In genomic region chr1:169610110-169610509, GRCh38 we compare ENCODE assay signal across 27 cellular contexts. TPM values are rescaled to one million over a fixed set of nuclear protein-coding genes. Genes with fewer than 3 reads are reported as not detected.
A peak's percentile ranks its signal among the peaks of the same experiment; 100 is the strongest.
DNase-seq lines count a peak whose midpoint lies in the region; ATAC-seq, FAIRE-seq and TF ChIP-seq lines count a peak whose summit lies in the region.
"Had no signal": no experiment of that assay in that cellular context is flagged by ENCODE, and none has a peak within 500 bp of the region (broad histone marks: within the 10 kb centered on the region; RNA-seq: fewer than 3 reads in every experiment).

No MANE protein-coding gene starts in this region.

- TF ChIP-seq RAD21 in SK-N-SH (IDR thresholded peaks at IDR 0.05; ENCODE audit: low read length): no peak
- no peak for TF ChIP-seq RAD21 in K562 (CRISPR knock-in tag; conservative IDR thresholded peaks at IDR 0.05 in 1 of 2, IDR thresholded peaks at IDR 0.05 in 1 of 2)

- no peaks in the 10 kb centered on the region for H3K9me3 Mint-ChIP-seq in activated CD8-positive, alpha-beta T cell treated with anti-CD3 and anti-CD28 coated beads for 36 hours
- no peaks in the 10 kb centered on the region for H3K9me3 Mint-ChIP-seq in progenitor cell of endocrine pancreas (ENCODE audit: low read depth)
- H3K9me3 Mint-ChIP-seq: GM23338; mesothelial cell of epicardium; natural killer cell treated with Interleukin-12 subunit alpha and Interleukin-12 subunit beta and Interleukin-15 and Interleukin-18, amount 100 ng/mL, for 72 hours had no signal

- H3K79me2 ChIP-seq in SK-N-SH (ENCODE audit: insufficient read depth): no peaks in the 10 kb centered on the region
- H3K79me2 ChIP-seq in K562 (ENCODE audit: control insufficient read depth, insufficient read depth, low read length): no peaks in the 10 kb centered on the region

- no peaks in the 10 kb centered on the region for H3K9me2 ChIP-seq in SK-N-SH

- no peaks in the 10 kb centered on the region for H3F3A ChIP-seq in SK-N-SH (replicated peaks; ENCODE audit: insufficient read depth)

- H3K36me3 ChIP-seq in SK-N-SH (replicated peaks in 1 of 2; ENCODE audit: control insufficient read depth in 1 of 2, insufficient read depth in 2 of 2, low read length in 1 of 2) (no peaks in the 10 kb centered on the region), K562 (ENCODE audit: control insufficient read depth, insufficient read depth, low read length) (no peaks in the 10 kb centered on the region), neutrophil (no peaks in the 10 kb centered on the region)
- H3K36me3 ChIP-seq: BE2C, cardiac muscle cell, upper lobe of right lung had no signal

- ATAC-seq in SK-N-SH treated with all-trans-retinoic acid at 6 μM for 48 hours (peak; percentile 45; the same call in 2 of the 3 replicates), K562 (peak; percentile 57; the same call in 1 of the 3 replicates), right cardiac atrium (peak; percentile 90 to 96)
- no peak for ATAC-seq in activated CD8-positive, alpha-beta T cell treated with anti-CD3 and anti-CD28 coated beads for 36 hours
- ATAC-seq: activated CD8-positive, alpha-beta T cell treated with anti-CD3 and anti-CD28 coated beads, Interleukin-2, amount 10 ng/mL, durations not matched to agents 7 days and 5 days; GM23338; natural killer cell treated with Interleukin-12 subunit alpha and Interleukin-12 subunit beta and Interleukin-15 and Interleukin-18, amount 100 ng/mL, for 72 hours; upper lobe of right lung had no signal

- H3K27me3 ChIP-seq in SK-N-SH (ENCODE audit: insufficient read depth) (peaks cover 70% of the 10 kb centered on the region), K562 (ENCODE audit: control insufficient read depth in 2 of 2, insufficient read depth in 2 of 2, low read length in 2 of 2) (peaks cover 2 to 7% of the 10 kb centered on the region in 2 experiments; a peak in 1 of 5 replicates), right cardiac atrium (ENCODE audit: control insufficient read depth, insufficient read depth) (no peaks in the 10 kb centered on the region), neutrophil (no peaks in the 10 kb centered on the region)

- no peak for FAIRE-seq in K562 (lab: Jason Lieb, UNC)
- FAIRE-seq: HTR-8/SVneo had no signal

- 5% methylated on average over 1 of the region's 1 CpG for WGBS in SK-N-SH (ENCODE audit: low lambda C conversion rate)
- 0% methylated on average over 1 of the region's 1 CpG for WGBS in K562 (ENCODE audit: insufficient coverage, low coverage, missing lambda C conversion rate)
- WGBS in right cardiac atrium: 23% methylated on average over 1 of the region's 1 CpG

- intact Hi-C loops in K562 (cut with micrococcal nuclease): no loop called here
- intact Hi-C loops in right cardiac atrium (cut with DNase I): no loop called here
- intact Hi-C loops in activated CD8-positive, alpha-beta T cell treated with anti-CD3 and anti-CD28 coated beads for 36 hours (cut with micrococcal nuclease): no loop called here

- TF ChIP-seq POLR2A in K562 (conservative IDR thresholded peaks at IDR 0.05): no peak

- H3K9ac ChIP-seq in SK-N-SH: no peak overlapping the region
- no peak overlapping the region for H3K9ac ChIP-seq in K562 (ENCODE audit: insufficient read depth in 1 of 2, low read depth in 2 of 2, low read length in 2 of 2)

- no peak for TF ChIP-seq CTCF in SK-N-SH (IDR thresholded peaks at IDR 0.05)
- no peak for TF ChIP-seq CTCF in K562 (IDR thresholded peaks at IDR 0.05 in 2 of 3, conservative IDR thresholded peaks at IDR 0.05 in 1 of 3; ENCODE audit: insufficient read depth in 2 of 3, low read depth in 1 of 3, low read length in 3 of 3)
- no peak for TF ChIP-seq CTCF in neutrophil (IDR thresholded peaks at IDR 0.05)
- TF ChIP-seq CTCF in activated CD8-positive, alpha-beta T cell treated with anti-CD3 and anti-CD28 coated beads for 36 hours (IDR thresholded peaks at IDR 0.05): no peak
- no peak for TF ChIP-seq CTCF in progenitor cell of endocrine pancreas (IDR thresholded peaks at IDR 0.05; ENCODE audit: unreplicated experiment)

- H3K9me1 ChIP-seq in K562 (ENCODE audit: control insufficient read depth, insufficient read depth, low read length): no peaks in the 10 kb centered on the region

- no TSS peak for BruUV-seq in K562 (replicated peaks; lab: Mats Ljungman, UMichigan)

- TF ChIP-seq EP300 in SK-N-SH (IDR thresholded peaks at IDR 0.05; ENCODE audit: borderline replicate concordance in 1 of 2, low read depth in 1 of 2, low read length in 1 of 2) (no peak), K562 (IDR thresholded peaks at IDR 0.05; ENCODE audit: low read length) (no peak)

- H3K27ac Mint-ChIP-seq in activated CD8-positive, alpha-beta T cell treated with anti-CD3 and anti-CD28 coated beads for 36 hours: no peak overlapping the region
- H3K27ac Mint-ChIP-seq in progenitor cell of endocrine pancreas: no peak overlapping the region
- H3K27ac Mint-ChIP-seq: activated CD8-positive, alpha-beta T cell treated with anti-CD3 and anti-CD28 coated beads, Interleukin-2, amount 10 ng/mL, durations not matched to agents 7 days and 5 days; GM23338; mesothelial cell of epicardium had no signal

- peaks cover 15% of the 10 kb centered on the region for H3K4me1 Mint-ChIP-seq in activated CD8-positive, alpha-beta T cell treated with anti-CD3 and anti-CD28 coated beads for 36 hours (ENCODE audit: low read depth)
- H3K4me1 Mint-ChIP-seq in progenitor cell of endocrine pancreas (ENCODE audit: low read depth): peaks cover 2% of the 10 kb centered on the region
- H3K4me1 Mint-ChIP-seq: GM23338 had no signal

- H3K27me3 Mint-ChIP-seq in activated CD8-positive, alpha-beta T cell treated with anti-CD3 and anti-CD28 coated beads for 36 hours: no peaks in the 10 kb centered on the region
- H3K27me3 Mint-ChIP-seq in progenitor cell of endocrine pancreas: no peaks in the 10 kb centered on the region
- H3K27me3 Mint-ChIP-seq: natural killer cell treated with Interleukin-12 subunit alpha and Interleukin-12 subunit beta and Interleukin-15 and Interleukin-18, amount 100 ng/mL, for 72 hours had no signal

- in situ Hi-C loops in K562 (cut with MboI): no loop called here

- H3K27ac ChIP-seq in SK-N-SH (ENCODE audit: low read depth in 2 of 2, low read length in 1 of 2): no peak overlapping the region
- no peak overlapping the region for H3K27ac ChIP-seq in K562 (ENCODE audit: extremely low read depth, low read depth, low read length)
- no peak overlapping the region for H3K27ac ChIP-seq in right cardiac atrium (ENCODE audit: low read length)
- peak overlapping the region; percentile 35 for H3K27ac ChIP-seq in neutrophil
- H3K27ac ChIP-seq: cardiac muscle cell, epithelial cell of prostate, SK-N-MC, upper lobe of right lung had no signal

- no peak overlapping the region for H3K4me3 Mint-ChIP-seq in activated CD8-positive, alpha-beta T cell treated with anti-CD3 and anti-CD28 coated beads for 36 hours
- H3K4me3 Mint-ChIP-seq in progenitor cell of endocrine pancreas (ENCODE audit: low read depth): no peak overlapping the region
- H3K4me3 Mint-ChIP-seq: activated CD8-positive, alpha-beta T cell treated with anti-CD3 and anti-CD28 coated beads, Interleukin-2, amount 10 ng/mL, durations not matched to agents 7 days and 5 days; GM23338; mesothelial cell of epicardium; natural killer cell treated with Interleukin-12 subunit alpha and Interleukin-12 subunit beta and Interleukin-15 and Interleukin-18, amount 100 ng/mL, for 72 hours had no signal

- CTCF ChIA-PET in SK-N-SH (lab: Yijun Ruan, JAX): no interaction called here
- CTCF ChIA-PET in K562 (lab: Yijun Ruan, JAX; ENCODE audit: low intra/inter-chr PET ratio): no interaction called here
- CTCF ChIA-PET in activated CD8-positive, alpha-beta T cell treated with anti-CD3 and anti-CD28 coated beads for 36 hours (lab: Charles Lee): interaction anchor here (0.9 to 1.7 kb wide), 4 partner anchors 9 to 102 kb away, joined by 3 to 8 read pairs (median 4); no protein-coding TSS in a partner anchor

- no peak overlapping the region for H3K4me3 ChIP-seq in SK-N-SH (ENCODE audit: low read depth in 2 of 2, low read length in 1 of 2)
- H3K4me3 ChIP-seq in K562: no peak overlapping the region
- no peak overlapping the region for H3K4me3 ChIP-seq in right cardiac atrium (ENCODE audit: low read length)
- no peak overlapping the region for H3K4me3 ChIP-seq in neutrophil (ENCODE audit: low read depth in 1 of 2, low read length in 1 of 2)
- H3K4me3 ChIP-seq: cardiac muscle cell, GM23338, SK-N-MC, upper lobe of right lung had no signal

- H2AFZ ChIP-seq in SK-N-SH (ENCODE audit: low read depth): no peak overlapping the region
- H2AFZ ChIP-seq in K562 (ENCODE audit: low read depth, low read length): no peak overlapping the region
- H2AFZ ChIP-seq: GM23338 had no signal

- H3K4me2 ChIP-seq in SK-N-SH (no peak overlapping the region), K562 (ENCODE audit: insufficient read depth, low read length) (no peak overlapping the region)
- H3K4me2 ChIP-seq: GM23338 had no signal

- no peaks in the 10 kb centered on the region for H3K9me3 ChIP-seq in SK-N-SH
- H3K9me3 ChIP-seq in K562 (replicated peaks; ENCODE audit: control insufficient read depth, insufficient read depth, low read depth, low read length): no peaks in the 10 kb centered on the region
- H3K9me3 ChIP-seq in right cardiac atrium (ENCODE audit: control insufficient read depth, low read length): no peaks in the 10 kb centered on the region
- no peaks in the 10 kb centered on the region for H3K9me3 ChIP-seq in neutrophil
- H3K9me3 ChIP-seq: BE2C, Caco-2, upper lobe of right lung had no signal

- DNase-seq in SK-N-SH (no peak), K562 (ENCODE audit: extremely low read depth in 1 of 4, low spot score in 3 of 4) (no peak), right cardiac atrium (no peak), C1 segment of cervical spinal cord (lab: John Stamatoyannopoulos, UW) (no peak), progenitor cell of endocrine pancreas (ENCODE audit: low spot score, unreplicated experiment) (no peak)
- DNase-seq in activated CD8-positive, alpha-beta T cell treated with anti-CD3 and anti-CD28 coated beads for 36 hours: no peak
- DNase-seq: activated CD8-positive, alpha-beta T cell treated with anti-CD3 and anti-CD28 coated beads, Interleukin-2, amount 10 ng/mL, durations not matched to agents 7 days and 5 days; activated naive CD4-positive, alpha-beta T cell; activated T-cell treated with anti-CD3 and anti-CD28 coated beads, Interleukin-2, amount 50 U/mL, for 1 hour; amniotic stem cell; BE2C; Caco-2; foreskin fibroblast; NCI-H1930; NCI-H446; upper lobe of right lung had no signal

- POLR2A ChIA-PET in SK-N-SH (lab: Yijun Ruan, JAX) (no interaction called here), K562 (lab: Yijun Ruan, JAX) (interaction anchor here (0.6 to 1.3 kb wide), 2 partner anchors 8 to 41 kb away, joined by 3 to 5 read pairs; no protein-coding TSS in a partner anchor)
- POLR2A ChIA-PET in activated CD8-positive, alpha-beta T cell treated with anti-CD3 and anti-CD28 coated beads for 36 hours (lab: Charles Lee): interaction anchor here (0.9 to 1.5 kb wide), 2 partner anchors 49 to 99 kb away, joined by 3 to 4 read pairs; no protein-coding TSS in a partner anchor

- H3K4me1 ChIP-seq in SK-N-SH (ENCODE audit: control insufficient read depth in 1 of 2, insufficient read depth in 2 of 2, low read depth in 1 of 2, low read length in 1 of 2) (no peaks in the 10 kb centered on the region), K562 (replicated peaks in 1 of 2; ENCODE audit: control insufficient read depth in 2 of 2, insufficient read depth in 2 of 2, low read length in 2 of 2) (no peaks in the 10 kb centered on the region), right cardiac atrium (ENCODE audit: control insufficient read depth, insufficient read depth, low read length) (no peaks in the 10 kb centered on the region), neutrophil (ENCODE audit: control insufficient read depth in 1 of 2, insufficient read depth in 1 of 2, low read depth in 1 of 2, low read length in 1 of 2) (peaks cover 84 to 97% of the 10 kb centered on the region in 2 experiments)
- H3K4me1 ChIP-seq: BE2C, upper lobe of right lung had no signal

- H3K36me3 Mint-ChIP-seq in activated CD8-positive, alpha-beta T cell treated with anti-CD3 and anti-CD28 coated beads for 36 hours (ENCODE audit: low read depth): no peaks in the 10 kb centered on the region
- no peaks in the 10 kb centered on the region for H3K36me3 Mint-ChIP-seq in progenitor cell of endocrine pancreas (ENCODE audit: insufficient read depth)
- H3K36me3 Mint-ChIP-seq: mesothelial cell of epicardium; natural killer cell treated with Interleukin-12 subunit alpha and Interleukin-12 subunit beta and Interleukin-15 and Interleukin-18, amount 100 ng/mL, for 72 hours had no signal

- H4K20me1 ChIP-seq in SK-N-SH (ENCODE audit: insufficient read depth) (no peaks in the 10 kb centered on the region), K562 (replicated peaks; ENCODE audit: control insufficient read depth, insufficient read depth, low read length) (no peaks in the 10 kb centered on the region)

RNA-seq across cellular contexts. Expression of gene SELP, which starts 19.8 kb away (rescaled TPM):
- polyA plus RNA-seq in SK-N-SH (2012; rRNA removed) (not detected in 2 replicates), K562 (2011; rRNA removed) (not detected in 2 replicates), K562 (2014; fragmentation: Illumina TruSeq; extraction: Trizol) (not detected in 2 replicates), K562 (2014; fragmentation: Nextera tagmentation; extraction: Ambion mirVana) (not detected), K562 (2014; rRNA removed) (not detected in 2 replicates), right cardiac atrium (8.2 TPM)
- polyA plus RNA-seq in SK-N-SH (2012; cell fraction: cytosol; rRNA removed): not detected in 2 replicates
- polyA plus RNA-seq in SK-N-SH (2012; cell fraction: nucleus; rRNA removed): not detected in 2 replicates
- not detected in 2 replicates for total RNA-seq in K562 (2011; cell fraction: chromatin; rRNA removed; ENCODE audit: low replicate concordance)
- total RNA-seq in K562 (2011; cell fraction: nucleolus; rRNA removed): not detected in 2 replicates
- total RNA-seq in K562 (2011; cell fraction: nucleoplasm; rRNA removed): not detected in 2 replicates
- total RNA-seq in K562 (2014; rRNA removed) (not detected in 2 replicates), K562 (2014; rRNA removed; fragmentation: Illumina TruSeq; extraction: Trizol) (not detected in 2 replicates), K562 (2015; rRNA removed; fragmentation: Illumina TruSeq; extraction: Trizol) (not detected in 2 replicates), K562 (2021) (not detected in 2 replicates), right cardiac atrium (10 to 100 TPM in 3 of 4 donors, 1 to 10 TPM in 1; 8.8 to 24.8 (median 16.1) TPM), progenitor cell of endocrine pancreas (not detected in 2 replicates)
- not detected in 2 replicates for polyA plus RNA-seq in K562 (2011; cell fraction: cytosol; rRNA removed)
- polyA plus RNA-seq in K562 (2011; cell fraction: nucleus; rRNA removed): not detected in 2 replicates
- not detected in 2 replicates for polyA plus RNA-seq in K562 (2012)
- polyA minus RNA-seq in K562 (2011; rRNA and poly(A)+ RNA removed): not detected in 2 replicates
- not detected in 2 replicates for polyA minus RNA-seq in K562 (2011; cell fraction: cytosol; rRNA and poly(A)+ RNA removed)
- polyA minus RNA-seq in K562 (2011; cell fraction: nucleus; rRNA and poly(A)+ RNA removed): not detected in 2 replicates
- total RNA-seq in activated CD8-positive, alpha-beta T cell treated with anti-CD3 and anti-CD28 coated beads for 36 hours: under 1 TPM; 0.50 to 0.81 TPM
- total RNA-seq: A172; Caco-2; cardiac muscle cell; GM23338; kidney epithelial cell; natural killer cell treated with Interleukin-12 subunit alpha and Interleukin-12 subunit beta and Interleukin-15 and Interleukin-18, amount 100 ng/mL, for 72 hours had no signal
- polyA plus RNA-seq: cardiac muscle cell, GM23338 had no signal

RNA-seq across cellular contexts. Expression of gene F5, which starts 23.8 kb away (rescaled TPM):
- under 0.01 TPM in 1 of 2 replicates, not detected in the other for polyA plus RNA-seq in SK-N-SH (2012; rRNA removed)
- polyA plus RNA-seq in SK-N-SH (2012; cell fraction: cytosol; rRNA removed): 0.01 TPM in 2 replicates
- polyA plus RNA-seq in SK-N-SH (2012; cell fraction: nucleus; rRNA removed): 0.01 and 0.02 TPM in 2 replicates
- total RNA-seq in K562 (2011; cell fraction: chromatin; rRNA removed; ENCODE audit: low replicate concordance): not detected in 2 replicates
- total RNA-seq in K562 (2011; cell fraction: nucleolus; rRNA removed): not detected in 2 replicates
- total RNA-seq in K562 (2011; cell fraction: nucleoplasm; rRNA removed): not detected in 2 replicates
- total RNA-seq in K562 (2014; rRNA removed): not detected in 2 replicates
- not detected in 2 replicates for total RNA-seq in K562 (2014; rRNA removed; fragmentation: Illumina TruSeq; extraction: Trizol)
- not detected in 2 replicates for total RNA-seq in K562 (2015; rRNA removed; fragmentation: Illumina TruSeq; extraction: Trizol)
- total RNA-seq in K562 (2021): 0.07 and 0.13 TPM in 2 replicates
- not detected in 2 replicates for polyA plus RNA-seq in K562 (2011; rRNA removed)
- not detected in 2 replicates for polyA plus RNA-seq in K562 (2011; cell fraction: cytosol; rRNA removed)
- polyA plus RNA-seq in K562 (2011; cell fraction: nucleus; rRNA removed): not detected in 2 replicates
- polyA plus RNA-seq in K562 (2012): not detected in 2 replicates
- not detected in 2 replicates for polyA plus RNA-seq in K562 (2014; fragmentation: Illumina TruSeq; extraction: Trizol)
- polyA plus RNA-seq in K562 (2014; fragmentation: Nextera tagmentation; extraction: Ambion mirVana): not detected
- polyA plus RNA-seq in K562 (2014; rRNA removed): 0.03 TPM in 1 of 2 replicates, not detected in the other
- not detected in 2 replicates for polyA minus RNA-seq in K562 (2011; rRNA and poly(A)+ RNA removed)
- polyA minus RNA-seq in K562 (2011; cell fraction: cytosol; rRNA and poly(A)+ RNA removed): 0.27 TPM in 1 of 2 replicates, not detected in the other
- not detected in 2 replicates for polyA minus RNA-seq in K562 (2011; cell fraction: nucleus; rRNA and poly(A)+ RNA removed)
- total RNA-seq in right cardiac atrium: 10 to 100 TPM in 2 of 4 donors, 1 to 10 TPM in 2; 4.0 to 16.5 (median 8.7) TPM
- 6.8 TPM for polyA plus RNA-seq in right cardiac atrium
- total RNA-seq in activated CD8-positive, alpha-beta T cell treated with anti-CD3 and anti-CD28 coated beads for 36 hours: 10 to 100 TPM; 20.7 to 23.3 TPM
- total RNA-seq in progenitor cell of endocrine pancreas: 1.7 and 2.9 TPM in 2 replicates
- total RNA-seq: A172, cardiac muscle cell, GM23338, kidney epithelial cell had no signal
